In genomic region chr3:37991823-37992222, GRCh38 we compare ENCODE assay signal across 21 cellular contexts. TPM values are rescaled to one million over a fixed set of nuclear protein-coding genes. Genes with fewer than 3 reads are reported as not detected.
DNase-seq lines count a peak whose midpoint lies in the region; ATAC-seq and TF ChIP-seq lines count a peak whose summit lies in the region.
"Had no signal": no experiment of that assay in that cellular context is flagged by ENCODE, and none has a peak within 500 bp of the region (broad histone marks: within the 10 kb centered on the region; RNA-seq: fewer than 3 reads in every experiment).

No MANE protein-coding gene starts in this region.

- H3K4me1 Mint-ChIP-seq in CD4-positive, alpha-beta memory T cell, result peaks cover 35 to 56% (median 47%) of the 10 kb centered on the region in 4 donors

- no peaks in the 10 kb centered on the region for H4K20me1 ChIP-seq in hepatocyte (ENCODE audit: insufficient read depth, poor library complexity, severe bottlenecking)

- TF ChIP-seq POLR2A in Peyer's patch (IDR thresholded peaks at IDR 0.05), result no peak

- intact Hi-C loops in CD4-positive, alpha-beta memory T cell (cut with micrococcal nuclease), result no loop called here

- CTCF ChIA-PET in CD4-positive, alpha-beta memory T cell (lab: Charles Lee; ENCODE audit: partially characterized antibody), result interaction anchor here (1.9 kb wide), 2 partner anchors 12 to 17 kb away, joined by 4 to 5 read pairs; no protein-coding TSS in a partner anchor

- POLR2A ChIA-PET in CD4-positive, alpha-beta memory T cell (lab: Charles Lee; ENCODE audit: partially characterized antibody), result no interaction called here

- H3K9me2 ChIP-seq in hepatocyte (replicated peaks; ENCODE audit: insufficient read depth), result no peaks in the 10 kb centered on the region

- TF ChIP-seq CTCF in Peyer's patch (IDR thresholded peaks at IDR 0.05), result no peak
- TF ChIP-seq CTCF in hepatocyte (IDR thresholded peaks at IDR 0.05; ENCODE audit: poor library complexity), result no peak

- peaks cover 14 to 23% of the 10 kb centered on the region in 2 donors for H3K36me3 Mint-ChIP-seq in CD4-positive, alpha-beta memory T cell

- WGBS in hepatocyte (ENCODE audit: low lambda C conversion rate, missing lambda C conversion rate), result 83% methylated on average over 7 of the region's 7 CpGs

- H3K4me3 Mint-ChIP-seq in CD4-positive, alpha-beta memory T cell, result peak overlapping the region in 2 of 8 donors; percentile 2 to 8
- H3K4me3 Mint-ChIP-seq: HFFc6 had no signal

- H3K9ac ChIP-seq in rectal smooth muscle tissue (ENCODE audit: low read length), result peak overlapping the region; percentile 58

- peaks cover 38% of the 10 kb centered on the region for H3K4me1 ChIP-seq in CD4-positive, alpha-beta memory T cell (ENCODE audit: insufficient read depth, low read length)
- H3K4me1 ChIP-seq in Peyer's patch (peaks cover 0 to 45% (median 4%) of the 10 kb centered on the region in 4 donors), hepatocyte (ENCODE audit: insufficient read depth) (peaks cover 54% of the 10 kb centered on the region), rectal smooth muscle tissue (ENCODE audit: control insufficient read depth, insufficient read depth, low read length) (peaks cover 3% of the 10 kb centered on the region)

- H3K4me2 ChIP-seq in hepatocyte, result peak overlapping the region; percentile 67

- H3K79me2 ChIP-seq in hepatocyte, result peaks cover 13% of the 10 kb centered on the region

- peaks cover 3% of the 10 kb centered on the region for H3K36me3 ChIP-seq in CD4-positive, alpha-beta memory T cell (ENCODE audit: insufficient read depth, low read length)
- H3K36me3 ChIP-seq in Peyer's patch, result peaks cover 0 to 16% (median 0%) of the 10 kb centered on the region in 3 donors
- H3K36me3 ChIP-seq in hepatocyte (replicated peaks; ENCODE audit: insufficient read depth, low read depth), result no peaks in the 10 kb centered on the region
- H3K36me3 ChIP-seq in rectal smooth muscle tissue (ENCODE audit: control insufficient read depth, insufficient read depth, low read length), result peaks cover 5% of the 10 kb centered on the region
- H3K36me3 ChIP-seq: ovary had no signal

- peak overlapping the region in 4 of 7 donors; percentile 37 to 95 (median 80) for H3K27ac Mint-ChIP-seq in CD4-positive, alpha-beta memory T cell
- H3K27ac Mint-ChIP-seq: HFFc6 had no signal

- H3K27me3 ChIP-seq in CD4-positive, alpha-beta memory T cell (ENCODE audit: insufficient read depth, low read length), result no peaks in the 10 kb centered on the region
- H3K27me3 ChIP-seq in Peyer's patch, result no peaks in the 10 kb centered on the region
- H3K27me3 ChIP-seq in hepatocyte, result no peaks in the 10 kb centered on the region
- no peaks in the 10 kb centered on the region for H3K27me3 ChIP-seq in rectal smooth muscle tissue (ENCODE audit: control insufficient read depth, insufficient read depth, low read length)
- H3K27me3 ChIP-seq: ovary had no signal

- no peaks in the 10 kb centered on the region for H3K9me3 ChIP-seq in CD4-positive, alpha-beta memory T cell (ENCODE audit: control insufficient read depth in 1 of 2, low read length in 2 of 2)
- H3K9me3 ChIP-seq in Peyer's patch (no peaks in the 10 kb centered on the region), hepatocyte (ENCODE audit: low read depth) (no peaks in the 10 kb centered on the region)
- H3K9me3 ChIP-seq: ovary had no signal

- H3K9me3 Mint-ChIP-seq in CD4-positive, alpha-beta memory T cell, result no peaks in the 10 kb centered on the region
- H3K9me3 Mint-ChIP-seq: HFFc6 had no signal

- no peak overlapping the region for H2AFZ ChIP-seq in hepatocyte

- H3K27ac ChIP-seq in CD4-positive, alpha-beta memory T cell (ENCODE audit: low read depth, low read length), result no peak overlapping the region
- H3K27ac ChIP-seq in Peyer's patch (peak overlapping the region in 3 of 4 donors; percentile 82 to 97 (median 91)), hepatocyte (peak overlapping the region; percentile 99), rectal smooth muscle tissue (ENCODE audit: low read depth, low read length) (no peak overlapping the region)
- H3K27ac ChIP-seq: ovary had no signal

- H3K27me3 Mint-ChIP-seq in CD4-positive, alpha-beta memory T cell, result no peaks in the 10 kb centered on the region

- ATAC-seq in HG03520 (IDR thresholded peaks at IDR 0.05; ENCODE audit: unreplicated experiment) (no peak), GM19328 (IDR thresholded peaks at IDR 0.05; ENCODE audit: unreplicated experiment) (no peak)

- H3K4me3 ChIP-seq in CD4-positive, alpha-beta memory T cell (ENCODE audit: low read length in 2 of 2), result no peak overlapping the region
- peak overlapping the region in 3 of 4 donors; percentile 15 to 61 (median 51) for H3K4me3 ChIP-seq in Peyer's patch
- H3K4me3 ChIP-seq in hepatocyte, result no peak overlapping the region
- H3K4me3 ChIP-seq in rectal smooth muscle tissue (ENCODE audit: low read length), result peak overlapping the region; percentile 44
- H3K4me3 ChIP-seq: ovary had no signal

- no peak for DNase-seq in CD4-positive, alpha-beta memory T cell
- DNase-seq in Peyer's patch (peak in 2 of 3 donors; percentile 46 to 62), hepatocyte (ENCODE audit: low spot score) (no peak), NCI-H146 (lab: John Stamatoyannopoulos, UW) (no peak), kidney glomerular epithelial cell (lab: John Stamatoyannopoulos, UW) (no peak)
- DNase-seq: activated CD4-positive, alpha-beta T cell treated with anti-CD3 and anti-CD28 coated beads, Interleukin-2, amount 50 U/mL, for 48 hours; cerebellar nuclear complex; GDM1; HFFc6; hippocampal formation; KG1; NCI-H1048; NCI-H2107; NCI-H524 treated with DMSO at 0.1 percent for 48 hours; SHP77 treated with DMSO at 0.1 percent for 48 hours; stimulated activated CD4-positive, alpha-beta T cell treated with anti-CD3 and anti-CD28 coated beads, Interleukin-2, amount 100 ng/mL, for 48 hours; T-helper 1 cell had no signal

RNA-seq across cellular contexts. Expression of gene VILL, which starts 1.2 kb away (rescaled TPM):
- total RNA-seq in CD4-positive, alpha-beta memory T cell, result 10 to 100 TPM; 41.7 to 43.4 TPM
- 10 to 100 TPM; 13.4 to 18.0 TPM for polyA plus RNA-seq in CD4-positive, alpha-beta memory T cell
- total RNA-seq in Peyer's patch (100 to 1,000 TPM in 3 of 4 donors, 10 to 100 TPM in 1; 59.4 to 309 (median 230) TPM), hepatocyte (47.0 and 47.4 TPM in 2 replicates)
- 39.3 and 39.7 TPM in 2 replicates for polyA plus RNA-seq in hepatocyte

RNA-seq across cellular contexts. Expression of gene PLCD1, which starts 37.6 kb away (rescaled TPM):
- total RNA-seq in CD4-positive, alpha-beta memory T cell, result 10 to 100 TPM; 81.2 to 93.9 TPM
- polyA plus RNA-seq in CD4-positive, alpha-beta memory T cell, result 10 to 100 TPM; 38.4 to 41.2 TPM
- total RNA-seq in Peyer's patch (10 to 100 TPM; 36.6 to 47.0 (median 40.5) TPM), hepatocyte (17.1 and 22.6 TPM in 2 replicates)
- polyA plus RNA-seq in hepatocyte, result 21.7 and 24.8 TPM in 2 replicates

RNA-seq across cellular contexts. Expression of gene DLEC1, which starts 47.2 kb away (rescaled TPM):
- 10 to 100 TPM; 13.2 to 15.1 TPM for total RNA-seq in CD4-positive, alpha-beta memory T cell
- 1 to 10 TPM in 1 of 2 donors, under 1 TPM in 1; 0.49 to 1.3 TPM for polyA plus RNA-seq in CD4-positive, alpha-beta memory T cell
- total RNA-seq in Peyer's patch, result 1 to 10 TPM in 1 of 4 donors, under 1 TPM in 3; 0.18 to 2.2 (median 0.75) TPM
- 0.23 and 0.68 TPM in 2 replicates for total RNA-seq in hepatocyte
- 1.5 and 1.6 TPM in 2 replicates for polyA plus RNA-seq in hepatocyte

Comparison
In these comparisons a context has a peak if more than half of its experiments do, and no peak if none do; other contexts are left out.
1. DNase-seq: peak in Peyer's patch (2 of 3); none in CD4-positive, alpha-beta memory T cell (0 of 5), hepatocyte (single experiment), NCI-H146 (single experiment) and kidney glomerular epithelial cell (single experiment).
2. H3K27ac ChIP-seq: peak in Peyer's patch (3 of 4) and hepatocyte (single experiment); none in CD4-positive, alpha-beta memory T cell (single experiment) and rectal smooth muscle tissue (single experiment).
3. H3K4me3 ChIP-seq: peak in Peyer's patch (3 of 4) and rectal smooth muscle tissue (single experiment); none in CD4-positive, alpha-beta memory T cell (0 of 2) and hepatocyte (single experiment).